ENCODE assay signal across 8 cellular contexts in the genomic region with DNA sequence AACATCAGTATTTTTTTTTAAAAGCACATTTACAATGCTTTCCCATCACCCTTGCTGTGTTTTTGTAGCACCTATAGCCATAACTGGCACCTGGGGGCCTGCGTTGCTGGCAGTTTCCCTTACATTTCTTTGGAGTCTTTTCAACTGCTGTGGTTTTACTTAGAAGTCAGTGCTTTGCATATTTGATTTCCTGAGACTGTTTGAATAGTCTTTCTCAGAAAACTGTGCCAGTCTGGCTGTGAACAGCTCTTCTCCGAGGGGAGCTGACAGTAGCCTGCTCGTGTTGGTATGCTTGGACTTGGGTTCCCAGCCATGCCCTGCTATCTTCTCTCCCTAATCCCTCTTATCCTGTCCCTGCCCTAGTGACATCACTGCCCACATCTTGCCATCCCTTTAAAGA.
DNase-seq lines count a peak whose midpoint lies in the region; ATAC-seq and TF ChIP-seq lines count a peak whose summit lies in the region.

No MANE protein-coding gene starts in this region.

- H3K36me3 ChIP-seq in body of pancreas (replicated peaks in 1 of 2; ENCODE audit: insufficient read depth in 1 of 2, low read depth in 2 of 2), result no peaks in the 10 kb centered on the region

- DNase-seq in activated T-cell treated with anti-CD3 and anti-CD28 coated beads for 48 hours (ENCODE audit: low read depth) (peak; percentile 27), omental fat pad (ENCODE audit: low spot score) (no peak), NCI-H1417 (lab: John Stamatoyannopoulos, UW) (no peak), iPS-NIHi7 (ENCODE audit: extremely low spot score) (no peak), body of pancreas (no peak)
- peak; percentile 8 to 35 for DNase-seq in stimulated activated CD4-positive, alpha-beta T cell treated with anti-CD3 and anti-CD28 coated beads, Interleukin-12 subunit alpha, Interleukin-12 subunit beta, amount 100 ng/mL, for 24 hours (ENCODE audit: low read depth in 2 of 2)

- WGBS in body of pancreas, 2 donors, result 42 to 55% methylated on average over 3 of the region's 3 CpGs

- TF ChIP-seq POLR2A in body of pancreas (IDR thresholded peaks at IDR 0.05), result no peak

- H3K4me3 ChIP-seq in body of pancreas, result no peak overlapping the region

- TF ChIP-seq CTCF in omental fat pad (IDR thresholded peaks at IDR 0.05), result no peak
- no peak for TF ChIP-seq CTCF in body of pancreas (IDR thresholded peaks at IDR 0.05)

- no peaks in the 10 kb centered on the region for H3K4me1 ChIP-seq in body of pancreas

- ATAC-seq in GM19351 (IDR thresholded peaks at IDR 0.05; ENCODE audit: unreplicated experiment) (peak; percentile 56), HG03520 (IDR thresholded peaks at IDR 0.05; ENCODE audit: unreplicated experiment) (peak; percentile 53), omental fat pad (ENCODE audit: low FRiP score) (no peak), body of pancreas (no peak)

- no peak overlapping the region for H3K27ac ChIP-seq in body of pancreas

- no peaks in the 10 kb centered on the region for H3K9me3 ChIP-seq in body of pancreas

- intact Hi-C loops in body of pancreas (cut with DNase I), result no loop called here

- no peaks in the 10 kb centered on the region for H3K27me3 ChIP-seq in body of pancreas

Comparison
In these comparisons a context has a peak if more than half of its experiments do, and no peak if none do; other contexts are left out.
1. ATAC-seq: peak in GM19351 (single experiment) and HG03520 (single experiment); none in omental fat pad (single experiment) and body of pancreas (single experiment).
2. DNase-seq: peak in activated T-cell treated with anti-CD3 and anti-CD28 coated beads for 48 hours (single experiment) and stimulated activated CD4-positive, alpha-beta T cell treated with anti-CD3 and anti-CD28 coated beads, Interleukin-12 subunit alpha, Interleukin-12 subunit beta, amount 100 ng/mL, for 24 hours (2 of 2); none in omental fat pad (single experiment), NCI-H1417 (0 of 3), iPS-NIHi7 (single experiment) and body of pancreas (0 of 4).